ENCODE assay signal across 17 cellular contexts in genomic region chr7:25392571-25393338, GRCh38.
A peak's percentile ranks its signal among the peaks of the same experiment; 100 is the strongest.
DNase-seq lines count a peak whose midpoint lies in the region; ATAC-seq, FAIRE-seq and TF ChIP-seq lines count a peak whose summit lies in the region.
"Had no signal": no experiment of that assay in that cellular context is flagged by ENCODE, and none has a peak within 500 bp of the region (broad histone marks: within the 10 kb centered on the region; RNA-seq: fewer than 3 reads in every experiment).

No MANE protein-coding gene starts in this region.

- H3K27ac Mint-ChIP-seq in osteocyte (ENCODE audit: unreplicated experiment) = peak overlapping the region; percentile 18
- no peak overlapping the region for H3K27ac Mint-ChIP-seq in T-helper 17 cell
- H3K27ac Mint-ChIP-seq: CD8-positive, alpha-beta memory T cell had no signal

- TF ChIP-seq CTCF in VCaP (conservative IDR thresholded peaks at IDR 0.05) (no peak), fibroblast of lung (conservative IDR thresholded peaks at IDR 0.05 in 1 of 2, IDR thresholded peaks at IDR 0.05 in 1 of 2; ENCODE audit: low read depth in 1 of 2, low read length in 2 of 2) (peak in 1 of 2 donors; percentile 23), osteocyte (IDR thresholded peaks at IDR 0.05) (no peak), left lung (IDR thresholded peaks at IDR 0.05) (no peak)

- no peak overlapping the region for H3K4me3 Mint-ChIP-seq in osteocyte (ENCODE audit: unreplicated experiment)
- H3K4me3 Mint-ChIP-seq in T-helper 17 cell = no peak overlapping the region
- H3K4me3 Mint-ChIP-seq: CD8-positive, alpha-beta memory T cell had no signal

- H3K36me3 Mint-ChIP-seq in osteocyte (ENCODE audit: unreplicated experiment) (no peaks in the 10 kb centered on the region), T-helper 17 cell (ENCODE audit: low read depth) (no peaks in the 10 kb centered on the region)
- H3K36me3 Mint-ChIP-seq: CD8-positive, alpha-beta memory T cell had no signal

- H3K4me1 ChIP-seq in fibroblast of lung (ENCODE audit: control insufficient read depth, extremely low read depth, insufficient read depth, low read length) (no peaks in the 10 kb centered on the region), left lung (no peaks in the 10 kb centered on the region)

- H4K20me1 ChIP-seq in fibroblast of lung (ENCODE audit: control insufficient read depth, extremely low read depth, insufficient read depth, low read length) = no peaks in the 10 kb centered on the region

- H3K27ac ChIP-seq in VCaP (peak overlapping the region; percentile 95), fibroblast of lung (ENCODE audit: insufficient read depth, low read length) (no peak overlapping the region), left lung (no peak overlapping the region)

- intact Hi-C loops in left lung (cut with DNase I) = loop anchor here in 1 of 2 donors (5.0 kb wide), 2 partner anchors 175 to 460 kb away; no protein-coding TSS in a partner anchor

- H3K27me3 ChIP-seq in fibroblast of lung (ENCODE audit: control insufficient read depth, insufficient read depth, low read length) (no peaks in the 10 kb centered on the region), left lung (no peaks in the 10 kb centered on the region)

- H3K4me2 ChIP-seq in fibroblast of lung (ENCODE audit: extremely low read depth, insufficient read depth, low read length) = peak overlapping the region; percentile 52

- FAIRE-seq in GM12892 (lab: Jason Lieb, UNC) = no peak
- FAIRE-seq: frontal cortex, HTR-8/SVneo, urothelium cell line had no signal

- no peaks in the 10 kb centered on the region for H3K9me3 Mint-ChIP-seq in osteocyte (ENCODE audit: unreplicated experiment)
- H3K9me3 Mint-ChIP-seq: CD8-positive, alpha-beta memory T cell had no signal

- ATAC-seq in HG03439 (IDR thresholded peaks at IDR 0.05; ENCODE audit: unreplicated experiment) (no peak), T-helper 17 cell (no peak), left lung (no peak)
- ATAC-seq: mucosa of descending colon had no signal

- H3K9ac ChIP-seq in fibroblast of lung (ENCODE audit: insufficient read depth, low read length) = no peak overlapping the region

- DNase-seq in ELF-1 (ENCODE audit: low read depth, low spot score) = peak; percentile 38
- peak in 1 of 2 donors; percentile 15 for DNase-seq in fibroblast of lung (ENCODE audit: low read depth in 2 of 2)
- no peak for DNase-seq in osteocyte (ENCODE audit: extremely low spot score, unreplicated experiment)
- DNase-seq in T-helper 17 cell = no peak
- DNase-seq in GM12892 (ENCODE audit: insufficient read length) = no peak
- DNase-seq in left lung = no peak
- DNase-seq: ACHN; CD8-positive, alpha-beta memory T cell; MM.1S; mucosa of descending colon; NCI-H2171 treated with DMSO at 0.1 percent for 48 hours; stimulated activated CD4-positive, alpha-beta T cell treated with anti-CD3 and anti-CD28 coated beads, Interleukin-4, amount 100 ng/mL, for 1 hour had no signal

- H3K36me3 ChIP-seq in fibroblast of lung (ENCODE audit: control insufficient read depth, insufficient read depth, low read length) = no peaks in the 10 kb centered on the region
- H3K36me3 ChIP-seq in left lung = no peaks in the 10 kb centered on the region

- H3K9me3 ChIP-seq in fibroblast of lung (ENCODE audit: control insufficient read depth, insufficient read depth, low read depth, low read length) (no peaks in the 10 kb centered on the region), T-helper 17 cell (ENCODE audit: control insufficient read depth, low read length, poor library complexity, severe bottlenecking) (no peaks in the 10 kb centered on the region), left lung (no peaks in the 10 kb centered on the region)
- H3K9me3 ChIP-seq: mucosa of descending colon had no signal

- peak overlapping the region; percentile 84 for H2AFZ ChIP-seq in fibroblast of lung (ENCODE audit: low read length)

- H3K27me3 Mint-ChIP-seq in osteocyte (ENCODE audit: unreplicated experiment) (peaks cover 24% of the 10 kb centered on the region), T-helper 17 cell (peaks cover 44% of the 10 kb centered on the region)

- H3K4me1 Mint-ChIP-seq in osteocyte (ENCODE audit: unreplicated experiment) (peaks cover 31% of the 10 kb centered on the region), T-helper 17 cell (peaks cover 10% of the 10 kb centered on the region)
- H3K4me1 Mint-ChIP-seq: CD8-positive, alpha-beta memory T cell had no signal

- H3K4me3 ChIP-seq in fibroblast of lung (replicated peaks in 1 of 4; ENCODE audit: control extremely low read depth in 1 of 4, insufficient read depth in 1 of 4, low read depth in 3 of 4, low read length in 4 of 4) (no peak overlapping the region), left lung (no peak overlapping the region)
- H3K4me3 ChIP-seq: mucosa of descending colon had no signal

- no peak for TF ChIP-seq POLR2A in GM12892 (IDR thresholded peaks at IDR 0.05; ENCODE audit: low read depth, low read length)

- no peaks in the 10 kb centered on the region for H3K79me2 ChIP-seq in fibroblast of lung (ENCODE audit: control insufficient read depth, insufficient read depth, low read length)
